ENCODE assay signal across 1 cellular context in genomic region chr5:134552301-134552700, GRCh38.
TF ChIP-seq lines count a peak whose summit lies in the region.

No MANE protein-coding gene starts in this region.

TF ChIP-seq in SK-N-SH treated with all-trans-retinoic acid at 6 μM for 48 hours, 23 proteins besides CTCF, POLR2A, EP300 and RAD21 (continued from another document):
- TF ChIP-seq PATZ1 (CRISPR knock-in tag; IDR thresholded peaks at IDR 0.05; ENCODE audit: borderline replicate concordance) (0 out of 2 replicates have a peak, but pooled peaks have one; percentile 14), CREB5 (CRISPR knock-in tag; IDR thresholded peaks at IDR 0.05; ENCODE audit: low read depth) (peak; percentile 83)
TF ChIP-seq in SK-N-SH treated with all-trans-retinoic acid at 6 μM for 48 hours: peak in this region for 7.
